In the genomic region with DNA sequence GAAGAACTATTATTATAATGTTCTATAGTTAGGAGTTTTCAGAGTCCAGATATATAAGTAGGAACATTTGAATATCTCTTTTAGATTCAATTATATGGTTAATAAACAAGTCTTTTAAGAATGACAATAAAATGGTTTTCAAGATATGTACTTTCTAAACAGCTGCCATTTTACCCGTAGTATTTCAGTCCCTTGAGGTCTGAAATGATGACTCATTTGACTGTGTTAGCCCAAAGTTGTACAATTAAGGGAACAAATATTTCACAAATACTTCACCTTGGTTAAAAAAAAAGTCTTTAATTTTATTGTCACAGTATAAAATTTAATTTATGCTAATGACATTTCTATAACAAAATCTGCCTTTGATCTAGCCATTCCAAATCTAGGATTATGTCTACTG, we compare ENCODE assay signal across 19 cellular contexts.
A peak's percentile ranks its signal among the peaks of the same experiment; 100 is the strongest.
DNase-seq lines count a peak whose midpoint lies in the region; ATAC-seq, FAIRE-seq and TF ChIP-seq lines count a peak whose summit lies in the region.
"Had no signal": no experiment of that assay in that cellular context is flagged by ENCODE, and none has a peak within 500 bp of the region (broad histone marks: within the 10 kb centered on the region; RNA-seq: fewer than 3 reads in every experiment).

No MANE protein-coding gene starts in this region.

- TF ChIP-seq CTCF in A549 (IDR thresholded peaks at IDR 0.05) (no peak), Loucy (conservative IDR thresholded peaks at IDR 0.05; ENCODE audit: low read length) (no peak), endothelial cell of umbilical vein (IDR thresholded peaks at IDR 0.05; ENCODE audit: extremely low read depth in 1 of 2, insufficient read depth in 1 of 2, low read depth in 1 of 2, low read length in 2 of 2) (no peak), coronary artery (IDR thresholded peaks at IDR 0.05) (no peak)

- intact Hi-C loops in endothelial cell of umbilical vein (cut with micrococcal nuclease), result no loop called here

- H3K4me3 Mint-ChIP-seq in activated CD4-positive, alpha-beta T cell treated with anti-CD3 and anti-CD28 coated beads, Interleukin-2, amount 10 ng/mL, durations not matched to agents 7 days and 5 days, result no peak overlapping the region
- H3K4me3 Mint-ChIP-seq: activated B cell treated with CpG ODN at 0.5 μM for 24 hours; T-helper 1 cell treated with Interleukin-12 subunit alpha and Interleukin-12 subunit beta and Interleukin-4 antibody, amounts not matched to agents 30 μg/mL and 1 μg/mL, for 36 hours had no signal

- 12% methylated on average over 1 of the region's 1 CpG for WGBS in A549 (ENCODE audit: missing lambda C conversion rate)

- peaks cover 17% of the 10 kb centered on the region for H3K4me1 Mint-ChIP-seq in activated CD4-positive, alpha-beta T cell treated with anti-CD3 and anti-CD28 coated beads, Interleukin-2, amount 10 ng/mL, durations not matched to agents 7 days and 5 days

- no peak for TF ChIP-seq RAD21 in A549 (conservative IDR thresholded peaks at IDR 0.05 in 1 of 2, IDR thresholded peaks at IDR 0.05 in 1 of 2)

- H3K9me1 ChIP-seq in endothelial cell of umbilical vein (replicated peaks; ENCODE audit: control insufficient read depth, extremely low read depth, insufficient read depth, low read length), result no peaks in the 10 kb centered on the region

- peaks cover 10% of the 10 kb centered on the region for H3K36me3 Mint-ChIP-seq in activated CD4-positive, alpha-beta T cell treated with anti-CD3 and anti-CD28 coated beads, Interleukin-2, amount 10 ng/mL, durations not matched to agents 7 days and 5 days (ENCODE audit: low read depth)

- DNase-seq in A549 (ENCODE audit: low read depth in 1 of 2, low spot score in 1 of 2), result no peak
- no peak for DNase-seq in GM12891 (ENCODE audit: insufficient read length, low spot score)
- no peak for DNase-seq in endothelial cell of umbilical vein (ENCODE audit: low read depth, low spot score)
- DNase-seq in activated CD4-positive, alpha-beta T cell treated with anti-CD3 and anti-CD28 coated beads, Interleukin-2, amount 10 ng/mL, durations not matched to agents 7 days and 5 days, result no peak
- DNase-seq in coronary artery (ENCODE audit: low spot score), result no peak
- no peak for DNase-seq in amniotic stem cell (lab: John Stamatoyannopoulos, UW)
- DNase-seq: activated B cell treated with CpG ODN at 0.5 μM for 24 hours; activated effector memory CD4-positive, alpha-beta T cell treated with Interleukin-2 at 50 U/mL for 16 hours; anterior cingulate cortex; cortex of kidney; KG1; NCI-H345; right cardiac atrium; SHP77 had no signal

- no peaks in the 10 kb centered on the region for H3K9me2 ChIP-seq in Loucy (replicated peaks; ENCODE audit: low read depth, low read length)

- H3K4me2 ChIP-seq in A549, result no peak overlapping the region
- H3K4me2 ChIP-seq in Loucy (ENCODE audit: low read depth, low read length, poor library complexity, severe bottlenecking), result no peak overlapping the region
- no peak overlapping the region for H3K4me2 ChIP-seq in endothelial cell of umbilical vein (ENCODE audit: insufficient read depth, low read length)

- POLR2A ChIA-PET in A549 (lab: Yijun Ruan, JAX), result no interaction called here
- POLR2A ChIA-PET in endothelial cell of umbilical vein (lab: Charles Lee), result no interaction called here
- POLR2A ChIA-PET in activated CD4-positive, alpha-beta T cell treated with anti-CD3 and anti-CD28 coated beads, Interleukin-2, amount 10 ng/mL, durations not matched to agents 7 days and 5 days (lab: Charles Lee), result no interaction called here

- H3K27ac ChIP-seq in A549, result no peak overlapping the region
- H3K27ac ChIP-seq in endothelial cell of umbilical vein (ENCODE audit: insufficient read depth, low read depth, low read length), result no peak overlapping the region
- H3K27ac ChIP-seq in coronary artery, result no peak overlapping the region
- H3K27ac ChIP-seq: HL-60 had no signal

- no peak for TF ChIP-seq POLR2A in A549 (IDR thresholded peaks at IDR 0.05; ENCODE audit: low read length)
- no peak for TF ChIP-seq POLR2A in GM12891 (IDR thresholded peaks at IDR 0.05; ENCODE audit: low read depth, low read length)
- TF ChIP-seq POLR2A in endothelial cell of umbilical vein (IDR thresholded peaks at IDR 0.05; ENCODE audit: low read depth, low read length), result no peak

- H3K9me3 ChIP-seq in A549 (no peaks in the 10 kb centered on the region), Loucy (ENCODE audit: insufficient read depth, low read depth, low read length) (no peaks in the 10 kb centered on the region), endothelial cell of umbilical vein (replicated peaks; ENCODE audit: control insufficient read depth, insufficient read depth, low read length) (no peaks in the 10 kb centered on the region)

- H3K79me2 ChIP-seq in Loucy (ENCODE audit: insufficient read depth, low read length) (no peaks in the 10 kb centered on the region), endothelial cell of umbilical vein (ENCODE audit: control insufficient read depth, insufficient read depth, low read length) (no peaks in the 10 kb centered on the region)

- H3K27ac Mint-ChIP-seq in activated CD4-positive, alpha-beta T cell treated with anti-CD3 and anti-CD28 coated beads, Interleukin-2, amount 10 ng/mL, durations not matched to agents 7 days and 5 days, result no peak overlapping the region
- H3K27ac Mint-ChIP-seq: activated B cell treated with CpG ODN at 0.5 μM for 24 hours; T-helper 1 cell treated with Interleukin-12 subunit alpha and Interleukin-12 subunit beta and Interleukin-4 antibody, amounts not matched to agents 30 μg/mL and 1 μg/mL, for 36 hours had no signal

- H3K27me3 ChIP-seq in Loucy (ENCODE audit: insufficient read depth, low read length, poor library complexity, severe bottlenecking) (no peaks in the 10 kb centered on the region), endothelial cell of umbilical vein (ENCODE audit: control insufficient read depth in 2 of 2, insufficient read depth in 2 of 2, low read length in 2 of 2) (no peaks in the 10 kb centered on the region)

- peaks cover 4% of the 10 kb centered on the region for H3K27me3 Mint-ChIP-seq in activated CD4-positive, alpha-beta T cell treated with anti-CD3 and anti-CD28 coated beads, Interleukin-2, amount 10 ng/mL, durations not matched to agents 7 days and 5 days
- H3K27me3 Mint-ChIP-seq: activated B cell treated with CpG ODN at 0.5 μM for 24 hours had no signal

- FAIRE-seq in A549 (lab: Jason Lieb, UNC) (no peak), GM12891 (lab: Jason Lieb, UNC) (peak; percentile 31), endothelial cell of umbilical vein (lab: Jason Lieb, UNC) (no peak)
- FAIRE-seq: islet of Langerhans had no signal

- H2AFZ ChIP-seq in Loucy (ENCODE audit: low read length), result peak overlapping the region; percentile 54; the same call in 1 of the 2 replicates
- no peak overlapping the region for H2AFZ ChIP-seq in endothelial cell of umbilical vein (ENCODE audit: low read depth, low read length)

- ATAC-seq in A549 (no peak), HG03095 (IDR thresholded peaks at IDR 0.05; ENCODE audit: unreplicated experiment) (no peak)
- ATAC-seq: right cardiac atrium had no signal

- dilution Hi-C loops in endothelial cell of umbilical vein (cut with MboI; ENCODE audit: extremely low pct_ligation_motif_present, low sequenced_read_pairs), result no loop called here

- H4K20me1 ChIP-seq in Loucy (ENCODE audit: insufficient read depth, low read length, poor library complexity, severe bottlenecking) (no peaks in the 10 kb centered on the region), endothelial cell of umbilical vein (replicated peaks; ENCODE audit: control insufficient read depth, extremely low read depth, insufficient read depth, low read length) (no peaks in the 10 kb centered on the region)

- peaks cover 3% of the 10 kb centered on the region for H3K9me3 Mint-ChIP-seq in activated CD4-positive, alpha-beta T cell treated with anti-CD3 and anti-CD28 coated beads, Interleukin-2, amount 10 ng/mL, durations not matched to agents 7 days and 5 days
- H3K9me3 Mint-ChIP-seq: activated B cell treated with CpG ODN at 0.5 μM for 24 hours had no signal

- CTCF ChIA-PET in A549 (lab: Yijun Ruan, JAX), result no interaction called here
- CTCF ChIA-PET in endothelial cell of umbilical vein (lab: Charles Lee), result no interaction called here
- CTCF ChIA-PET in activated CD4-positive, alpha-beta T cell treated with anti-CD3 and anti-CD28 coated beads, Interleukin-2, amount 10 ng/mL, durations not matched to agents 7 days and 5 days (lab: Charles Lee), result interaction anchor here (1.4 to 2.7 kb wide), 2 partner anchors 10 kb away, joined by 4 to 5 read pairs; no protein-coding TSS in a partner anchor

- no TSS peak for BruUV-seq in endothelial cell of umbilical vein (replicated peaks; lab: Mats Ljungman, UMichigan)

- H3K4me1 ChIP-seq in A549, result no peaks in the 10 kb centered on the region; the same call in 2 of the 3 replicates
- peaks cover 8% of the 10 kb centered on the region for H3K4me1 ChIP-seq in Loucy (ENCODE audit: insufficient read depth, low read length, poor library complexity, severe bottlenecking)
- peaks cover 2% of the 10 kb centered on the region for H3K4me1 ChIP-seq in endothelial cell of umbilical vein (ENCODE audit: control insufficient read depth, extremely low read depth, insufficient read depth, low read length)

- no peaks in the 10 kb centered on the region; the same call in 1 of the 2 replicates for H3F3A ChIP-seq in Loucy (ENCODE audit: low read depth)

- H3K9ac ChIP-seq in Loucy (ENCODE audit: low read depth, low read length, poor library complexity, severe bottlenecking) (no peak overlapping the region), endothelial cell of umbilical vein (replicated peaks; ENCODE audit: extremely low read depth, insufficient read depth, low read length) (no peak overlapping the region)

- H3K36me3 ChIP-seq in Loucy (ENCODE audit: insufficient read depth, low read length), result no peaks in the 10 kb centered on the region
- H3K36me3 ChIP-seq in endothelial cell of umbilical vein (ENCODE audit: control insufficient read depth in 2 of 2, extremely low read depth in 1 of 2, insufficient read depth in 2 of 2, low read length in 2 of 2), result no peaks in the 10 kb centered on the region

- no peak for TF ChIP-seq EP300 in A549 (IDR thresholded peaks at IDR 0.05)

- no peak overlapping the region for H3K4me3 ChIP-seq in A549
- H3K4me3 ChIP-seq in Loucy (ENCODE audit: low read length, poor library complexity, severe bottlenecking), result no peak overlapping the region
- no peak overlapping the region for H3K4me3 ChIP-seq in endothelial cell of umbilical vein (replicated peaks in 1 of 3; ENCODE audit: insufficient read depth in 1 of 3, low read depth in 1 of 3, low read length in 3 of 3)
- H3K4me3 ChIP-seq in coronary artery, result no peak overlapping the region

TF ChIP-seq in GM12891, 5 proteins besides CTCF, POLR2A, EP300 and RAD21 (continues in another document):
- TF ChIP-seq SPI1 (IDR thresholded peaks at IDR 0.05; ENCODE audit: low read depth, low read length) (no peak), POU2F2 (IDR thresholded peaks at IDR 0.05; ENCODE audit: low read depth, low read length) (no peak), TAF1 (IDR thresholded peaks at IDR 0.05; ENCODE audit: low read depth, low read length) (no peak)

TF ChIP-seq in endothelial cell of umbilical vein, 7 proteins besides CTCF, POLR2A, EP300 and RAD21 (continues in another document):
- no peak for TF ChIP-seq POLR2AphosphoS5 (IDR thresholded peaks at IDR 0.05; ENCODE audit: insufficient read depth, low read depth, low read length)
- TF ChIP-seq GATA2 (IDR thresholded peaks at IDR 0.05; ENCODE audit: insufficient read depth, insufficient read length, low read depth, low read length), result no peak
- no peak for TF ChIP-seq MYC (IDR thresholded peaks at IDR 0.05; ENCODE audit: low read depth, low read length)
